In the genomic region with DNA sequence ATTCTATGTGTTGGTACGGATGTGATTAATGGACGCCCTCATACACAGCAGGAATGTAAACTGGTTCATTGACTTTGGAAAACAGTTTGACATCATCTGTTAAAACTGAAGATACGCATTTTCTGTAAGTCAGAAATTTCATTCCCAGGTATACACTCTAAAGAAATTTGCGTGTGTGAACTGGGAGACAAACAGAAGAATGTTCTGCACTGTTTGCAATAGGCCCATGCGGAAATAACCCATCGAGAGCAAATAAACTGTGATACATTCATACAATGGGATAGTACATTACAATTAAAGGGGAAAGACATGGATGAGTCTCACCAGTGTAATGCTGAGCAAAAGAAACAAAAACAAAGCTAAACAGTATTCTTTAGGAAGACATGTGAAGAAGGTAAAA, we compare ENCODE assay signal across 21 cellular contexts.
"Had no signal": no experiment of that assay in that cellular context is flagged by ENCODE, and none has a peak within 500 bp of the region (broad histone marks: within the 10 kb centered on the region; RNA-seq: fewer than 3 reads in every experiment).

No MANE protein-coding gene starts in this region.

- H3K4me1 ChIP-seq: esophagus muscularis mucosa, gastrocnemius medialis, heart right ventricle, spleen, testis, tibial nerve had no signal

- ATAC-seq: gastrocnemius medialis; heart right ventricle; left colon; left ventricle myocardium superior; sciatic nerve; stimulated activated naive B cell treated with anti-CD40 and anti-IgM and Interleukin-4, amounts not matched to agents 10 μg/mL and 1 μg/mL and 100 μg/mL, for 72 hours; stimulated activated naive CD8-positive, alpha-beta T cell treated with anti-CD3 and anti-CD28 coated beads, Interleukin-15, amount 100 ng/mL, for 72 hours had no signal

- H3K9me3 ChIP-seq: esophagus muscularis mucosa, gastrocnemius medialis, heart right ventricle, spleen, testis, tibial nerve had no signal

- DNase-seq: effector CD8-positive, alpha-beta T cell; gastrocnemius medialis; heart right ventricle; hypothalamus; islet precursor cell; left colon; left ventricle myocardium superior; mesenchymal stem cell; naive B cell; spleen; stimulated activated CD4-positive, alpha-beta T cell treated with anti-CD3 and anti-CD28 coated beads, Interleukin-15, amount 100 ng/mL, for 24 hours; stimulated activated CD4-positive, alpha-beta T cell treated with anti-CD3 and anti-CD28 coated beads, Interleukin-1b, Interleukin-23, amount 100 ng/mL, for 48 hours; stimulated activated CD4-positive, alpha-beta T cell treated with anti-CD3 and anti-CD28 coated beads, Interleukin-4, amount 100 ng/mL, for 24 hours; stimulated activated naive B cell treated with anti-CD40 and anti-IgM and Interleukin-4, amounts not matched to agents 10 μg/mL and 1 μg/mL and 100 μg/mL, for 72 hours; stimulated activated naive CD8-positive, alpha-beta T cell treated with anti-CD3 and anti-CD28 coated beads, Interleukin-15, amount 100 ng/mL, for 72 hours; testis had no signal

- H3K27me3 ChIP-seq: esophagus muscularis mucosa, gastrocnemius medialis, heart right ventricle, spleen, testis, tibial nerve had no signal

- H3K4me3 ChIP-seq: coronary artery, esophagus muscularis mucosa, gastrocnemius medialis, heart right ventricle, lung, spleen, testis, tibial nerve had no signal

- H3K27ac ChIP-seq: coronary artery, esophagus muscularis mucosa, gastrocnemius medialis, heart right ventricle, spleen, testis, tibial nerve had no signal
